ENCODE assay signal across 9 cellular contexts in the genomic region with DNA sequence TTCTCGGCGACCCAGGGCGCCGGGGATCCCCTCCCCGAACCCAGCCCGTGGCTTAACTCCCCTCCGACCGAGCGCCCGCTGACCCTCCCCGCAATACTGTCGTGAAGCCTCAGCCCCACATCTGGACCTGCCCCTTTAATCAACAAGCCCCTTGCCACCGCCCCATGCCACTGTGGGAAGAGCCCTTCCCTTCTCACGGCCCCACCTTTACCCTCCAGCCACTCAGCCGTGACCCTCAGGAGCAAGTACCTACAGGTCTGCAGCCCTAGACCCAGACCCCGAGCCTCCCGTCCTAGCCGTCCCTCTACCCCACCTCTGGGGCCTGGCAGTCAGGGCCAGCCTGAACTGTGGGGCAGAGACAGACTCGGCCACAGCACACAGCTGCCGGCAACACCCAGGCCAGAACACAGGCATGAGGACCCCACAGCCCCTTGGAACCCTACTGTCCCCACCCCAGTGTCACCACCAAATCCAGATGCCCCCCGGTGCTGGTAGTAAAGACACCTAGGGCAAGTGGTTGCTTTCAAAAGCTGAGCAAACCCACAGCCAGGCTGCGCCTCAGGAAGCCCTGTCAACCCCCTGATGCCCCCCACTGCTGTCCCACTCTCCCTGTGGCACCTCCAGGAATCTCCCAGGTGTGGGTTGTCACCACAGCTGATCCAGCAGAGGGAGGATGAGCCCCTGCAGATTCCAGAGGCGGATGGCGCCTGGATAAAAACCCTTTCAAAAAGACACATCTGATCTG. TPM values are rescaled to one million over a fixed set of nuclear protein-coding genes. Genes with fewer than 3 reads are reported as not detected.
DNase-seq lines count a peak whose midpoint lies in the region; ATAC-seq, FAIRE-seq and TF ChIP-seq lines count a peak whose summit lies in the region.
"Had no signal": no experiment of that assay in that cellular context is flagged by ENCODE, and none has a peak within 500 bp of the region (broad histone marks: within the 10 kb centered on the region; RNA-seq: fewer than 3 reads in every experiment).

No MANE protein-coding gene starts in this region.

- H4K20me1 ChIP-seq in HepG2 (ENCODE audit: insufficient read depth, low read length), result no peaks in the 10 kb centered on the region

- H3K36me3 ChIP-seq in brain microvascular endothelial cell (replicated peaks), result no peaks in the 10 kb centered on the region
- H3K36me3 ChIP-seq in HepG2 (replicated peaks in 1 of 2; ENCODE audit: control insufficient read depth in 1 of 2, insufficient read depth in 2 of 2, low read length in 2 of 2), result no peaks in the 10 kb centered on the region

- H3K4me1 ChIP-seq in HepG2 (ENCODE audit: insufficient read depth, low read length), result peaks cover 22% of the 10 kb centered on the region

- WGBS in HepG2 (ENCODE audit: low lambda C conversion rate), result 4% methylated on average over 23 of the region's 24 CpGs

- DNase-seq in DMS79 treated with DMSO at 0.1 percent for 48 hours (lab: John Stamatoyannopoulos, UW) (peak; percentile 15), DMS79 (lab: John Stamatoyannopoulos, UW) (no peak), brain microvascular endothelial cell (no peak), HepG2 (ENCODE audit: low spot score) (no peak), NCI-H82 (lab: John Stamatoyannopoulos, UW) (no peak)
- DNase-seq in stimulated activated CD4-positive, alpha-beta T cell treated with anti-CD3 and anti-CD28 coated beads, Interleukin-2, amount 100 ng/mL, for 48 hours, result no peak

- peak; percentile 39 for ATAC-seq in HepG2
- ATAC-seq in GM19035 (IDR thresholded peaks at IDR 0.05; ENCODE audit: unreplicated experiment), result no peak

- no peak for TF ChIP-seq POLR2A in HepG2 (IDR thresholded peaks at IDR 0.05; ENCODE audit: insufficient read depth in 1 of 2, low read depth in 2 of 2, low read length in 2 of 2)

- no peak overlapping the region for H2AFZ ChIP-seq in HepG2 (ENCODE audit: low read length)

- TF ChIP-seq EP300 in HepG2 (IDR thresholded peaks at IDR 0.05; ENCODE audit: low read depth in 2 of 2, low read length in 2 of 2), result no peak
- TF ChIP-seq EP300 in HepG2 (CRISPR knock-in tag; IDR thresholded peaks at IDR 0.05; ENCODE audit: borderline replicate concordance), result no peak

- no peak for TF ChIP-seq RAD21 in HepG2 (CRISPR knock-in tag; IDR thresholded peaks at IDR 0.05)

- intact Hi-C loops in HepG2 (cut with micrococcal nuclease; ENCODE audit: unreplicated experiment), result loop anchor here (2.0 kb wide), 1 partner anchor 20 kb away; no protein-coding TSS in a partner anchor

- peak overlapping the region; percentile 87 for H3K4me2 ChIP-seq in HepG2 (ENCODE audit: low read depth, low read length)

- no peak for TF ChIP-seq CTCF in brain microvascular endothelial cell (IDR thresholded peaks at IDR 0.05; ENCODE audit: low read depth, low read length, missing control alignments)
- no peak for TF ChIP-seq CTCF in HepG2 (CRISPR knock-in tag; IDR thresholded peaks at IDR 0.05)

- CTCF ChIA-PET in HepG2 (lab: Yijun Ruan, JAX; ENCODE audit: low intra/inter-chr PET ratio, low total read pairs), result interaction anchor here (1.1 to 2.9 kb wide), 2 partner anchors 9 to 118 kb away, joined by 4 to 31 read pairs; no protein-coding TSS in a partner anchor

- H3K27ac ChIP-seq in brain microvascular endothelial cell, result no peak overlapping the region
- no peak overlapping the region for H3K27ac ChIP-seq in HepG2 (ENCODE audit: extremely low read length, insufficient read depth, low read length)
- H3K27ac ChIP-seq in temporal lobe (ENCODE audit: low read depth, low read length), result peak overlapping the region; percentile 36
- H3K27ac ChIP-seq: 22Rv1 had no signal

- H3K4me3 ChIP-seq in brain microvascular endothelial cell (ENCODE audit: low read depth, low read length), result peak overlapping the region; percentile 56
- peak overlapping the region; percentile 62 to 84 (median 78) for H3K4me3 ChIP-seq in HepG2 (replicated peaks in 1 of 3; ENCODE audit: insufficient read depth in 1 of 3, low read depth in 2 of 3, low read length in 3 of 3)

- BruUV-seq in HepG2 (replicated peaks; lab: Mats Ljungman, UMichigan), result no TSS peak

- H3K9me3 ChIP-seq in HepG2 (ENCODE audit: low read length), result no peaks in the 10 kb centered on the region

- in situ Hi-C loops in brain microvascular endothelial cell (cut with HindIII; ENCODE audit: low pct_ligation_motif_present, low sequenced_read_pairs), result no loop called here
- in situ Hi-C loops in HepG2 (cut with HindIII; ENCODE audit: extremely low pct_ligation_motif_present, low pct_unique_long_range_greater_than_20kb), result no loop called here

- no peak for FAIRE-seq in HepG2 (lab: Jason Lieb, UNC)

- POLR2A ChIA-PET in HepG2 (lab: Yijun Ruan, JAX), result no interaction called here

- H3K9ac ChIP-seq in HepG2 (ENCODE audit: insufficient read depth, low read depth, low read length), result peak overlapping the region; percentile 20; the same call in 1 of the 2 replicates

- H3K79me2 ChIP-seq in HepG2 (ENCODE audit: insufficient read depth, low read length), result no peaks in the 10 kb centered on the region

- peaks cover 8% of the 10 kb centered on the region for H3K27me3 ChIP-seq in brain microvascular endothelial cell (replicated peaks)
- H3K27me3 ChIP-seq in HepG2 (ENCODE audit: control insufficient read depth in 1 of 2, insufficient read depth in 2 of 2, low read length in 2 of 2), result peaks cover 5 to 66% of the 10 kb centered on the region in 2 experiments

TF ChIP-seq in HepG2, 621 proteins besides CTCF, POLR2A, EP300 and RAD21 (continues in another document):
- no peak for TF ChIP-seq ZNF607 (CRISPR knock-in tag; IDR thresholded peaks at IDR 0.05; ENCODE audit: borderline replicate concordance)
- peak; percentile 26 for TF ChIP-seq UBTF (CRISPR knock-in tag; IDR thresholded peaks at IDR 0.05)
- TF ChIP-seq ZNF121 (CRISPR knock-in tag; IDR thresholded peaks at IDR 0.05), result peak; percentile 91
- TF ChIP-seq ZNF772 (CRISPR knock-in tag; IDR thresholded peaks at IDR 0.05), result no peak
- 0 out of 2 replicates have a peak, but pooled peaks have one; percentile 22 for TF ChIP-seq DMAP1 (CRISPR knock-in tag; IDR thresholded peaks at IDR 0.05)
- 0 out of 2 replicates have a peak, but pooled peaks have one; percentile 34 for TF ChIP-seq ZNF280B (CRISPR knock-in tag; IDR thresholded peaks at IDR 0.05; ENCODE audit: borderline replicate concordance)
- TF ChIP-seq KDM5A (IDR thresholded peaks at IDR 0.05; ENCODE audit: borderline replicate concordance, low read length), result no peak

RNA-seq across cellular contexts. Expression of gene NXPH3, which starts 1.4 kb away (rescaled TPM):
- total RNA-seq in HepG2 (2016; rRNA removed; fragmentation: Illumina TruSeq; extraction: Trizol) (0.04 and 0.08 TPM in 2 replicates), temporal lobe (9.6 TPM)
- not detected in 2 replicates for total RNA-seq in HepG2 (2016; cell fraction: cytosol; rRNA removed; fragmentation: Illumina TruSeq; extraction: Trizol; ENCODE audit: low read depth)
- total RNA-seq in HepG2 (2016; cell fraction: insoluble cytoplasmic fraction; rRNA removed; fragmentation: Illumina TruSeq; extraction: Trizol), result 0.10 and 0.11 TPM in 2 replicates
- not detected in 2 replicates for total RNA-seq in HepG2 (2016; cell fraction: membrane; rRNA removed; fragmentation: Illumina TruSeq; extraction: Trizol)
- total RNA-seq in HepG2 (2016; cell fraction: nucleus; rRNA removed; fragmentation: Illumina TruSeq; extraction: Trizol), result not detected in 2 replicates
- polyA plus RNA-seq in HepG2 (2011; rRNA removed), result 0.48 and 0.58 TPM in 2 replicates
- 0.31 and 0.54 TPM in 2 replicates for polyA plus RNA-seq in HepG2 (2011; cell fraction: cytosol; rRNA removed)
- polyA plus RNA-seq in HepG2 (2011; cell fraction: nucleus; rRNA removed), result 0.52 and 0.95 TPM in 2 replicates
- 0.24 and 0.31 TPM in 2 replicates for polyA plus RNA-seq in HepG2 (2012)
- not detected in 2 replicates for polyA plus RNA-seq in HepG2 (2016; cell fraction: cytosol; fragmentation: Illumina TruSeq; extraction: Trizol; ENCODE audit: low read depth)
- polyA plus RNA-seq in HepG2 (2016; cell fraction: insoluble cytoplasmic fraction; fragmentation: Illumina TruSeq; extraction: Trizol; ENCODE audit: low read depth), result not detected in 2 replicates
- polyA plus RNA-seq in HepG2 (2016; cell fraction: membrane; fragmentation: Illumina TruSeq; extraction: Trizol; ENCODE audit: low read depth), result 0.12 TPM in 1 of 2 replicates, not detected in the other
- polyA plus RNA-seq in HepG2 (2016; cell fraction: nucleus; fragmentation: Illumina TruSeq; extraction: Trizol; ENCODE audit: insufficient read depth, low read depth), result 0.16 TPM in 1 of 2 replicates, not detected in the other
- polyA minus RNA-seq in HepG2 (2011; rRNA and poly(A)+ RNA removed; ENCODE audit: low replicate concordance), result 0.28 TPM in 1 of 2 replicates, not detected in the other
- not detected in 2 replicates for polyA minus RNA-seq in HepG2 (2011; cell fraction: cytosol; rRNA and poly(A)+ RNA removed)
- 0.26 and 0.50 TPM in 2 replicates for polyA minus RNA-seq in HepG2 (2011; cell fraction: nucleus; rRNA and poly(A)+ RNA removed)
